Comparison of ENCODE assay signal across 8 cellular contexts in genomic region chr18:63994783-63995399, GRCh38. TPM values are rescaled to one million over a fixed set of nuclear protein-coding genes. Genes with fewer than 3 reads are reported as not detected.
DNase-seq lines count a peak whose midpoint lies in the region; ATAC-seq, FAIRE-seq and TF ChIP-seq lines count a peak whose summit lies in the region.

No MANE protein-coding gene starts in this region.

- no peak overlapping the region for H3K4me3 Mint-ChIP-seq in natural killer cell
- no peak overlapping the region for H3K4me3 Mint-ChIP-seq in natural killer cell treated with Interleukin-12 subunit alpha and Interleukin-12 subunit beta and Interleukin-15 and Interleukin-18, amount 100 ng/mL, for 72 hours
- H3K4me3 Mint-ChIP-seq in central memory CD8-positive, alpha-beta T cell = no peak overlapping the region

- no peak for FAIRE-seq in HTR-8/SVneo (lab: Jason Lieb, UNC)

- intact Hi-C loops in natural killer cell (cut with micrococcal nuclease) = loop anchor here (2.0 kb wide), 1 partner anchor 32 kb away; no protein-coding TSS in a partner anchor

- DNase-seq in natural killer cell (no peak), HTR-8/SVneo (ENCODE audit: insufficient read length, low spot score) (peak; percentile 37), SK-N-DZ (ENCODE audit: low spot score) (peak; percentile 13), kidney tubule cell (ENCODE audit: low spot score) (peak; percentile 33), NCI-H128 (lab: John Stamatoyannopoulos, UW; ENCODE audit: unreplicated experiment) (no peak)
- no peak for DNase-seq in natural killer cell treated with Interleukin-12 subunit alpha and Interleukin-12 subunit beta and Interleukin-15 and Interleukin-18, amount 100 ng/mL, for 72 hours (ENCODE audit: low spot score)
- peak; percentile 16 to 33 for DNase-seq in central memory CD8-positive, alpha-beta T cell (ENCODE audit: low spot score in 2 of 2)
- DNase-seq in stimulated activated CD4-positive, alpha-beta T cell treated with anti-CD3 and anti-CD28 coated beads, TNF-alpha, amount 100 ng/mL, for 48 hours (ENCODE audit: low read depth in 3 of 3) = peak; percentile 17 to 31 (median 25)

- H3K9me3 Mint-ChIP-seq in natural killer cell = peaks cover 0 to 3% of the 10 kb centered on the region in 2 donors
- peaks cover 4% of the 10 kb centered on the region for H3K9me3 Mint-ChIP-seq in natural killer cell treated with Interleukin-12 subunit alpha and Interleukin-12 subunit beta and Interleukin-15 and Interleukin-18, amount 100 ng/mL, for 72 hours
- peaks cover 6% of the 10 kb centered on the region for H3K9me3 Mint-ChIP-seq in central memory CD8-positive, alpha-beta T cell

- H3K27me3 Mint-ChIP-seq in natural killer cell (ENCODE audit: low read depth in 2 of 2) = peaks cover 0 to 2% of the 10 kb centered on the region in 2 donors
- peaks cover 0 to 12% of the 10 kb centered on the region in 2 donors for H3K27me3 Mint-ChIP-seq in natural killer cell treated with Interleukin-12 subunit alpha and Interleukin-12 subunit beta and Interleukin-15 and Interleukin-18, amount 100 ng/mL, for 72 hours
- no peaks in the 10 kb centered on the region for H3K27me3 Mint-ChIP-seq in central memory CD8-positive, alpha-beta T cell

- no peaks in the 10 kb centered on the region for H3K4me1 Mint-ChIP-seq in natural killer cell
- H3K4me1 Mint-ChIP-seq in natural killer cell treated with Interleukin-12 subunit alpha and Interleukin-12 subunit beta and Interleukin-15 and Interleukin-18, amount 100 ng/mL, for 72 hours (ENCODE audit: low read depth in 2 of 2) = peaks cover 0 to 3% of the 10 kb centered on the region in 2 donors
- no peaks in the 10 kb centered on the region for H3K4me1 Mint-ChIP-seq in central memory CD8-positive, alpha-beta T cell

- H3K36me3 Mint-ChIP-seq in natural killer cell = peaks cover 6% of the 10 kb centered on the region
- peaks cover 6% of the 10 kb centered on the region for H3K36me3 Mint-ChIP-seq in natural killer cell treated with Interleukin-12 subunit alpha and Interleukin-12 subunit beta and Interleukin-15 and Interleukin-18, amount 100 ng/mL, for 72 hours
- peaks cover 4% of the 10 kb centered on the region for H3K36me3 Mint-ChIP-seq in central memory CD8-positive, alpha-beta T cell (ENCODE audit: insufficient read depth)

- no peak overlapping the region for H3K27ac Mint-ChIP-seq in natural killer cell
- no peak overlapping the region for H3K27ac Mint-ChIP-seq in natural killer cell treated with Interleukin-12 subunit alpha and Interleukin-12 subunit beta and Interleukin-15 and Interleukin-18, amount 100 ng/mL, for 72 hours
- no peak overlapping the region for H3K27ac Mint-ChIP-seq in central memory CD8-positive, alpha-beta T cell (ENCODE audit: low read depth)

- peak in 2 of 3 donors; percentile 61 to 64 for ATAC-seq in natural killer cell
- ATAC-seq in natural killer cell treated with Interleukin-12 subunit alpha and Interleukin-12 subunit beta and Interleukin-15 and Interleukin-18, amount 100 ng/mL, for 72 hours = no peak
- no peak for ATAC-seq in central memory CD8-positive, alpha-beta T cell (replicated peaks; ENCODE audit: extremely low read depth, poor library complexity, severe bottlenecking)

- TF ChIP-seq CTCF in natural killer cell (IDR thresholded peaks at IDR 0.05) = peak; percentile 83

RNA-seq across cellular contexts. Expression of gene SERPINB8, which starts 25.0 kb away (rescaled TPM):
- 10 to 100 TPM in 2 of 3 donors, 1 to 10 TPM in 1; 4.9 to 12.9 (median 12.8) TPM for total RNA-seq in natural killer cell
- total RNA-seq in natural killer cell treated with Interleukin-12 subunit alpha and Interleukin-12 subunit beta and Interleukin-15 and Interleukin-18, amount 100 ng/mL, for 72 hours = 10 to 100 TPM; 15.9 to 86.0 TPM
- polyA plus RNA-seq in SK-N-DZ (2014; cell fraction: cytosol; rRNA removed) = 0.02 TPM in 1 of 2 replicates, not detected in the other
- not detected in 2 replicates for polyA plus RNA-seq in SK-N-DZ (2014; cell fraction: nucleus; rRNA removed)

RNA-seq across cellular contexts. Expression of gene HMSD, which starts 45.8 kb away (rescaled TPM):
- not detected for total RNA-seq in natural killer cell
- 10 to 100 TPM; 10.3 to 55.4 TPM for total RNA-seq in natural killer cell treated with Interleukin-12 subunit alpha and Interleukin-12 subunit beta and Interleukin-15 and Interleukin-18, amount 100 ng/mL, for 72 hours
- polyA plus RNA-seq in SK-N-DZ (2014; cell fraction: cytosol; rRNA removed) = not detected in 2 replicates
- polyA plus RNA-seq in SK-N-DZ (2014; cell fraction: nucleus; rRNA removed) = not detected in 2 replicates

Comparison
In these comparisons a context has a peak if more than half of its experiments do, and no peak if none do; other contexts are left out.
1. ATAC-seq: peak in natural killer cell (2 of 3); none in natural killer cell treated with Interleukin-12 subunit alpha and Interleukin-12 subunit beta and Interleukin-15 and Interleukin-18, amount 100 ng/mL, for 72 hours (0 of 2) and central memory CD8-positive, alpha-beta T cell (single experiment).
2. RNA of gene HMSD, which starts 45.8 kb away (total RNA-seq): 10.3 to 55.4 TPM in natural killer cell treated with Interleukin-12 subunit alpha and Interleukin-12 subunit beta and Interleukin-15 and Interleukin-18, amount 100 ng/mL, for 72 hours; not detected in natural killer cell; every median in the first group is over 10 times any median in the second.
3. DNase-seq: peak in HTR-8/SVneo (single experiment), SK-N-DZ (single experiment), central memory CD8-positive, alpha-beta T cell (2 of 2), kidney tubule cell (single experiment) and stimulated activated CD4-positive, alpha-beta T cell treated with anti-CD3 and anti-CD28 coated beads, TNF-alpha, amount 100 ng/mL, for 48 hours (3 of 3); none in natural killer cell (single experiment), natural killer cell treated with Interleukin-12 subunit alpha and Interleukin-12 subunit beta and Interleukin-15 and Interleukin-18, amount 100 ng/mL, for 72 hours (single experiment) and NCI-H128 (single experiment).